ENCODE assay signal across 8 cellular contexts in the genomic region with DNA sequence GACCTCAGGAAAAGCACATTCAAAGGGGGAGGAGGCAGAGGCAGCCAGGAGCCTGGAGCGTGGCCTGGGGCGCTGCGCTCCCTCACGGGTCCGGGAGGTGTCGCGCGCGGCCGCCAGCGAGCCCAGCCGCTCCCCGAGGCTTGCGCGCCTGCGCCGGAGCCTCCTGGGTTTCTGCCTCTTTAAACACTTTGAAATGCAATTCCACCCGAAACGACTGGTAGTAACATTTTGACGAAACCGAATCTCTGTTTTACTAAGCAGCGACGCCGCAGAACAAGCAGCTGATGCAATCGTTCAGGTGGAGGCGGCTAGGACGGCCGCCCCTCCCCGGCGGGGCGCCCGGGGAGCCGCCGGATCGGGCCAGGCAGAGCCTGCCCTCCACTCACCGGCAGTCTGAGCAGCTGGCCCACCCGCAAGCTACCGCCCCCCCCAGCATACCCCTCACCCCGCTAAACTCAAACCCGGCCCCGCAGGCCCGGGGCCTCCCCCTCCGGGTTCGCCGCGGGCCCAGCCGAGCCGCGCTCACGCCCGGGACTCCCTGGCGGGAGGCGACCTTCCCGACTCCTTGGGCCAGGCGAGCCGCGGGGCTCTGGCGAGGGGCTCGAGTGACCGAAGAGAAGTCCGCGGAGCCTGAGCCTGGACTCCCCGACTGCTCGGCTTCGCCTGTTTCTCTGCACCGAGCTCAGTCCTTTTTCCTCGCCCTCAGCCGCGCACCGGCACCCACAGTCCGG. TPM values are rescaled to one million over a fixed set of nuclear protein-coding genes. Genes with fewer than 3 reads are reported as not detected.
A peak's percentile ranks its signal among the peaks of the same experiment; 100 is the strongest.
DNase-seq lines count a peak whose midpoint lies in the region; ATAC-seq and TF ChIP-seq lines count a peak whose summit lies in the region.

No MANE protein-coding gene starts in this region.

- POLR2A ChIA-PET in IMR-90 (lab: Charles Lee; ENCODE audit: unreplicated experiment) = no interaction called here

- H2BK20ac ChIP-seq in IMR-90 (ENCODE audit: low read depth, low read length) = no peak overlapping the region

- no peaks in the 10 kb centered on the region for H3K9me1 ChIP-seq in IMR-90 (ENCODE audit: insufficient read depth, low read length)

- H3K4me1 Mint-ChIP-seq in type B pancreatic cell (ENCODE audit: unreplicated experiment) = peaks cover 13% of the 10 kb centered on the region

- no peak overlapping the region for H2AK9ac ChIP-seq in IMR-90 (replicated peaks; ENCODE audit: low read depth, low read length, poor library complexity)

- H3K79me1 ChIP-seq in IMR-90 (ENCODE audit: low read depth in 1 of 2, low read length in 2 of 2) = no peaks in the 10 kb centered on the region

- H4K91ac ChIP-seq in IMR-90 (ENCODE audit: insufficient read depth, low read depth, low read length) = peak overlapping the region; percentile 66

- no peaks in the 10 kb centered on the region; the same call in 1 of the 2 replicates for H4K20me1 ChIP-seq in IMR-90 (ENCODE audit: insufficient read depth, low read length)

- no peak overlapping the region; the same call in 1 of the 2 replicates for H3K14ac ChIP-seq in IMR-90 (replicated peaks; ENCODE audit: low read depth, low read length)

- H3K9ac ChIP-seq in IMR-90 (ENCODE audit: low read depth, low read length) = peak overlapping the region; percentile 38
- peak overlapping the region; percentile 86 for H3K9ac ChIP-seq in adipocyte (ENCODE audit: low read length)

- peak overlapping the region; percentile 90 for H2AFZ ChIP-seq in IMR-90 (replicated peaks; ENCODE audit: low read length, poor library complexity)

- TF ChIP-seq CTCF in IMR-90 (conservative IDR thresholded peaks at IDR 0.05; ENCODE audit: low read depth, low read length) (peak; percentile 89), left ventricle myocardium inferior (IDR thresholded peaks at IDR 0.05; ENCODE audit: borderline replicate concordance) (peak; percentile 84), type B pancreatic cell (conservative IDR thresholded peaks at IDR 0.05) (peak; percentile 80)

- in situ Hi-C loops in IMR-90 (cut with MboI; ENCODE audit: low sequenced_read_pairs) = loop anchor here (25.0 kb wide), 2 partner anchors 445 to 645 kb away; no protein-coding TSS in a partner anchor

- peak overlapping the region; percentile 77 for H3K4ac ChIP-seq in IMR-90 (ENCODE audit: low read depth, low read length)

- dilution Hi-C loops in IMR-90 (cut with HindIII; ENCODE audit: low sequenced_read_pairs, unreplicated experiment) = no loop called here

- H3K4me2 ChIP-seq in IMR-90 (ENCODE audit: low read depth, low read length) = peak overlapping the region; percentile 51; the same call in 1 of the 2 replicates

- no peak overlapping the region; the same call in 1 of the 2 replicates for H2AK5ac ChIP-seq in IMR-90 (ENCODE audit: low read depth, low read length)

- peak overlapping the region; percentile 86; the same call in 1 of the 3 replicates for H2BK15ac ChIP-seq in IMR-90 (ENCODE audit: low read depth, low read length)

- H3K23ac ChIP-seq in IMR-90 (ENCODE audit: low read depth, low read length) = no peak overlapping the region

- 0% methylated on average over 27 of the region's 71 CpGs; no CpG with 5 or more reads in 1 of the 2 experiments for WGBS in IMR-90 (ENCODE audit: extremely low coverage in 2 of 2, insufficient read length in 1 of 2), 2 experiments

- peak; percentile 61 for TF ChIP-seq POLR2A in IMR-90 (IDR thresholded peaks at IDR 0.05; ENCODE audit: low read depth, low read length)

- peak overlapping the region; percentile 89 for H3K4me3 Mint-ChIP-seq in type B pancreatic cell

- no peak overlapping the region; the same call in 1 of the 2 replicates for H3K18ac ChIP-seq in IMR-90 (ENCODE audit: low read depth, low read length)

- H4K5ac ChIP-seq in IMR-90 (ENCODE audit: low read depth, low read length) = no peak overlapping the region; the same call in 1 of the 2 replicates

- BruUV-seq in IMR-90 (replicated peaks; lab: Mats Ljungman, UMichigan) = no TSS peak

- DNase-seq in DMS153 (lab: John Stamatoyannopoulos, UW) (peak; percentile 9), IMR-90 (peak; percentile 85), SKM-1 treated with dmso at 0.1 percent for 144 hours (lab: John Stamatoyannopoulos, UW; ENCODE audit: unreplicated experiment) (peak; percentile 50), adipocyte (ENCODE audit: low read depth) (peak; percentile 97), left ventricle myocardium inferior (peak; percentile 76), posterior vena cava (ENCODE audit: low spot score) (peak; percentile 94), type B pancreatic cell (ENCODE audit: extremely low spot score, unreplicated experiment) (peak; percentile 85)

- H3K36me3 Mint-ChIP-seq in type B pancreatic cell = peaks cover 4% of the 10 kb centered on the region

- H3K56ac ChIP-seq in IMR-90 (ENCODE audit: extremely low read depth, insufficient read depth, low read length) = no peak overlapping the region; the same call in 1 of the 2 replicates

- H3K4me1 ChIP-seq in IMR-90 (ENCODE audit: control insufficient read depth, insufficient read depth, low read length) = peaks cover 3% of the 10 kb centered on the region; the same call in 1 of the 2 replicates
- H3K4me1 ChIP-seq in adipocyte (ENCODE audit: control insufficient read depth, insufficient read depth, low read length) = peaks cover 19% of the 10 kb centered on the region
- H3K4me1 ChIP-seq in left ventricle myocardium inferior = peaks cover 59% of the 10 kb centered on the region

- no peak overlapping the region for H3K27ac Mint-ChIP-seq in type B pancreatic cell

- H2BK120ac ChIP-seq in IMR-90 (ENCODE audit: low read depth, low read length) = peak overlapping the region; percentile 83

- H3K9me3 Mint-ChIP-seq in type B pancreatic cell = no peaks in the 10 kb centered on the region

- H3K36me3 ChIP-seq in IMR-90 (ENCODE audit: control insufficient read depth, insufficient read depth, low read length) (no peaks in the 10 kb centered on the region), adipocyte (ENCODE audit: control insufficient read depth, insufficient read depth, low read length, severe bottlenecking) (no peaks in the 10 kb centered on the region), left ventricle myocardium inferior (no peaks in the 10 kb centered on the region)

- peak; percentile 83 for TF ChIP-seq RAD21 in IMR-90 (IDR thresholded peaks at IDR 0.05; ENCODE audit: low read length)

- intact Hi-C loops in IMR-90 (cut with micrococcal nuclease) = loop anchor here (1.0 to 2.0 kb wide), 5 partner anchors 184 to 640 kb away; no protein-coding TSS in a partner anchor
- intact Hi-C loops in left ventricle myocardium inferior (cut with micrococcal nuclease) = no loop called here
- intact Hi-C loops in posterior vena cava (cut with DNase I) = loop anchor here (5.0 to 10.0 kb wide), 4 partner anchors 432 to 652 kb away; no protein-coding TSS in a partner anchor

- peak overlapping the region; percentile 48 to 90; a peak in 2 of 4 replicates for H4K8ac ChIP-seq in IMR-90 (ENCODE audit: low read depth in 2 of 2, low read length in 2 of 2)

- H2BK5ac ChIP-seq in IMR-90 (ENCODE audit: low read depth, low read length, poor library complexity, severe bottlenecking) = peak overlapping the region; percentile 7

- CTCF ChIA-PET in IMR-90 (lab: Yijun Ruan, JAX) = interaction anchor here (0.6 to 1.8 kb wide), 7 partner anchors 17 to 505 kb away, joined by 3 to 9 read pairs (median 4); no protein-coding TSS in a partner anchor

- H3K27ac ChIP-seq in IMR-90 (ENCODE audit: insufficient read depth, low read length) = peak overlapping the region; percentile 38
- H3K27ac ChIP-seq in left ventricle myocardium inferior (replicated peaks) = peak overlapping the region; percentile 58

- no peaks in the 10 kb centered on the region; the same call in 1 of the 2 replicates for H3K9me3 ChIP-seq in IMR-90 (ENCODE audit: control insufficient read depth, insufficient read depth, low read length)
- no peaks in the 10 kb centered on the region for H3K9me3 ChIP-seq in adipocyte (ENCODE audit: control insufficient read depth, low read length)
- no peaks in the 10 kb centered on the region for H3K9me3 ChIP-seq in left ventricle myocardium inferior (replicated peaks)

- peak; percentile 95 for ATAC-seq in GM21526 (IDR thresholded peaks at IDR 0.05; ENCODE audit: low FRiP score, unreplicated experiment)
- peak; percentile 85 for ATAC-seq in IMR-90 (ENCODE audit: low read depth)

- peaks cover 90% of the 10 kb centered on the region for H3K27me3 Mint-ChIP-seq in type B pancreatic cell

- H3K27me3 ChIP-seq in IMR-90 (ENCODE audit: control insufficient read depth, insufficient read depth, low read length) (peaks cover 46% of the 10 kb centered on the region), adipocyte (replicated peaks; ENCODE audit: control insufficient read depth, insufficient read depth, low read length) (peaks cover 33% of the 10 kb centered on the region), left ventricle myocardium inferior (ENCODE audit: low read depth) (peaks cover 91% of the 10 kb centered on the region)

- H3K4me3 ChIP-seq in IMR-90 (ENCODE audit: insufficient read depth, low read depth, low read length) (peak overlapping the region; percentile 33), adipocyte (ENCODE audit: low read length) (peak overlapping the region; percentile 82), left ventricle myocardium inferior (peak overlapping the region; percentile 81)

TF ChIP-seq in IMR-90, 13 proteins besides CTCF, POLR2A, EP300 and RAD21 (continues in another document):
- TF ChIP-seq FOS (IDR thresholded peaks at IDR 0.05; ENCODE audit: low read depth, low read length) (no peak), MXI1 (IDR thresholded peaks at IDR 0.05; ENCODE audit: borderline replicate concordance, low read depth, low read length) (no peak), CEBPB (IDR thresholded peaks at IDR 0.05; ENCODE audit: low read depth, low read length) (peak; percentile 83), SMC3 (IDR thresholded peaks at IDR 0.05; ENCODE audit: low read depth, low read length) (peak; percentile 78), CHD1 (IDR thresholded peaks at IDR 0.05; ENCODE audit: low read depth, low read length) (no peak), MAZ (IDR thresholded peaks at IDR 0.05; ENCODE audit: borderline replicate concordance, low read depth, low read length) (no peak), RCOR1 (IDR thresholded peaks at IDR 0.05; ENCODE audit: insufficient replicate concordance, low read length) (no peak), NFE2L2 (IDR thresholded peaks at IDR 0.05; ENCODE audit: low read depth, low read length) (no peak)

RNA-seq across cellular contexts. Expression of gene MKX, which starts 3.3 kb away (rescaled TPM):
- total RNA-seq in IMR-90 (2012; rRNA removed) (0.28 and 0.36 TPM in 2 replicates), left ventricle myocardium inferior (0.22 TPM), posterior vena cava (10 to 100 TPM; 27.0 to 31.1 TPM), type B pancreatic cell (ENCODE audit: low replicate concordance) (0.29 and 0.36 TPM in 2 replicates)
- polyA plus RNA-seq in IMR-90 (2012; rRNA removed) = 0.10 and 0.11 TPM in 2 replicates
- polyA plus RNA-seq in IMR-90 (2012; cell fraction: cytosol; rRNA removed) = 0.10 and 0.24 TPM in 2 replicates
- 0.04 and 0.16 TPM in 2 replicates for polyA plus RNA-seq in IMR-90 (2012; cell fraction: nucleus; rRNA removed; ENCODE audit: low replicate concordance)

Comparison
In these comparisons a context has a peak if more than half of its experiments do, and no peak if none do; other contexts are left out.
1. Peak in every context shown above with its lines: DNase-seq, ATAC-seq, H3K4me3 ChIP-seq and H3K27ac ChIP-seq.
2. DNase-seq: peak in every context shown above with its lines; median percentile 97 in adipocyte; 94 in posterior vena cava; 85 in IMR-90; 85 in type B pancreatic cell; 76 in left ventricle myocardium inferior; 50 in SKM-1 treated with dmso at 0.1 percent for 144 hours; 9 in DMS153.
3. RNA of gene MKX, which starts 3.3 kb away (total RNA-seq): 27.0 to 31.1 TPM in posterior vena cava; 0.28 to 0.36 TPM in IMR-90, 0.29 to 0.36 TPM in type B pancreatic cell and 0.22 TPM in left ventricle myocardium inferior (single experiment); every median in the first group is over 10 times any median in the second.